2 cellular contexts compared by ENCODE assay signal in the genomic region with DNA sequence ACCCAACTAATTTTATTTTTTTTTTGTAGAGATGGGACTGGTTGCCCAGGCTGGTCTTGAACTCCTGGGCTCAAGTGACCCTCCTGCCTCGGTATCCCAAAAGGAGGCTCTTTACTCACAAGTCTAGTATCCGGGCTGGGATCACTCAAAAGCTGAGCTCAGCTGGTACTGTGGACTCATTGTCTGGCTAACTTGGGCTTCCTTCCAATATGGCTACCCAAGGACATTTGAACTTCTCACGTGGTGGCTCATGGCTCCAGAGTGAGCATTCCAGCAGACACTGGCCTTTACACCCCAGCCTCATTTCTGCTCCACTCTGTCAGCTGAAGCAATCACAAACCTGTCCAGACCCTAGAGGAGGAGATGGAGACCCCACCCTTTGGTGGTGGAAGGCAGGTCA.
TF ChIP-seq lines count a peak whose summit lies in the region.

No MANE protein-coding gene starts in this region.

TF ChIP-seq in HCT116, 20 proteins besides CTCF, POLR2A, EP300 and RAD21:
- TF ChIP-seq YY1 (IDR thresholded peaks at IDR 0.05; ENCODE audit: extremely low read depth, insufficient replicate concordance, low read depth, low read length) = peak; percentile 64
- TF ChIP-seq POLR2AphosphoS5 (IDR thresholded peaks at IDR 0.05; ENCODE audit: low read depth, low read length) = no peak

TF ChIP-seq in H1, 55 proteins besides CTCF, POLR2A, EP300 and RAD21:
- TF ChIP-seq TAF1 (IDR thresholded peaks at IDR 0.05; ENCODE audit: low read depth, low read length) (no peak), TCF12 (IDR thresholded peaks at IDR 0.05; ENCODE audit: low read depth, low read length) (no peak), NANOG (IDR thresholded peaks at IDR 0.05; ENCODE audit: insufficient read depth, low read depth, low read length, poor library complexity, severe bottlenecking) (no peak), ASH2L (IDR thresholded peaks at IDR 0.05; ENCODE audit: low read length) (no peak), CREB1 (IDR thresholded peaks at IDR 0.05) (no peak), KDM1A (IDR thresholded peaks at IDR 0.05; ENCODE audit: borderline replicate concordance, low read length) (no peak), SIN3A (conservative IDR thresholded peaks at IDR 0.05 in 1 of 2, IDR thresholded peaks at IDR 0.05 in 1 of 2; ENCODE audit: low read depth in 1 of 2, low read length in 2 of 2) (no peak), RXRA (IDR thresholded peaks at IDR 0.05; ENCODE audit: insufficient read depth, low read depth, low read length) (no peak), KDM4A (IDR thresholded peaks at IDR 0.05; ENCODE audit: low read depth, low read length, severe bottlenecking) (no peak), POU5F1 (IDR thresholded peaks at IDR 0.05; ENCODE audit: low read depth, low read length) (no peak), SRF (IDR thresholded peaks at IDR 0.05; ENCODE audit: low read depth, low read length) (no peak), NRF1 (IDR thresholded peaks at IDR 0.05; ENCODE audit: low read depth, low read length) (no peak), GABPA (IDR thresholded peaks at IDR 0.05; ENCODE audit: borderline replicate concordance, insufficient read depth, low read length) (no peak), BACH1 (IDR thresholded peaks at IDR 0.05; ENCODE audit: low read length) (no peak)
